ENCODE assay signal across 13 cellular contexts in genomic region chr11:2530855-2531200, GRCh38.
DNase-seq lines count a peak whose midpoint lies in the region; ATAC-seq and TF ChIP-seq lines count a peak whose summit lies in the region.
"Had no signal": no experiment of that assay in that cellular context is flagged by ENCODE, and none has a peak within 500 bp of the region (broad histone marks: within the 10 kb centered on the region; RNA-seq: fewer than 3 reads in every experiment).

No MANE protein-coding gene starts in this region.

- no peaks in the 10 kb centered on the region for H3K36me3 Mint-ChIP-seq in endodermal cell (ENCODE audit: low read depth)
- H3K36me3 Mint-ChIP-seq: CD4-positive, CD25-positive, alpha-beta regulatory T cell had no signal

- H3K36me3 ChIP-seq in right atrium auricular region (no peaks in the 10 kb centered on the region), endodermal cell (ENCODE audit: control insufficient read depth, insufficient read depth, low read length) (no peaks in the 10 kb centered on the region), mucosa of descending colon (ENCODE audit: low read depth) (no peaks in the 10 kb centered on the region), thyroid gland (no peaks in the 10 kb centered on the region)

- H3K27me3 Mint-ChIP-seq in endodermal cell (ENCODE audit: insufficient read depth) = peaks cover 27% of the 10 kb centered on the region
- H3K27me3 Mint-ChIP-seq: CD4-positive, CD25-positive, alpha-beta regulatory T cell had no signal

- ATAC-seq in Right ventricle myocardium superior (ENCODE audit: poor library complexity) (no peak), mucosa of descending colon (no peak), GM19452 (IDR thresholded peaks at IDR 0.05; ENCODE audit: unreplicated experiment) (no peak)

- no peak overlapping the region for H3K27ac ChIP-seq in right atrium auricular region
- H3K27ac ChIP-seq in endodermal cell (ENCODE audit: low read depth, low read length) = no peak overlapping the region
- no peak overlapping the region for H3K27ac ChIP-seq in thyroid gland
- H3K27ac ChIP-seq: PC-9 had no signal

- H3K9me3 ChIP-seq in right atrium auricular region = no peaks in the 10 kb centered on the region
- no peaks in the 10 kb centered on the region for H3K9me3 ChIP-seq in endodermal cell (ENCODE audit: control insufficient read depth, low read length)
- no peaks in the 10 kb centered on the region for H3K9me3 ChIP-seq in mucosa of descending colon
- H3K9me3 ChIP-seq in thyroid gland = no peaks in the 10 kb centered on the region

- H3K4me3 Mint-ChIP-seq in endodermal cell = no peak overlapping the region
- H3K4me3 Mint-ChIP-seq: CD4-positive, CD25-positive, alpha-beta regulatory T cell had no signal

- H3K27me3 ChIP-seq in right atrium auricular region = no peaks in the 10 kb centered on the region
- H3K27me3 ChIP-seq in endodermal cell (ENCODE audit: control insufficient read depth, insufficient read depth, low read length, poor library complexity, severe bottlenecking) = no peaks in the 10 kb centered on the region
- no peaks in the 10 kb centered on the region for H3K27me3 ChIP-seq in thyroid gland

- no peak overlapping the region for H3K9ac ChIP-seq in endodermal cell (ENCODE audit: extremely low read depth, low read length, poor library complexity, severe bottlenecking)

- no peak overlapping the region for H3K27ac Mint-ChIP-seq in endodermal cell

- peaks cover 11% of the 10 kb centered on the region for H3K4me1 Mint-ChIP-seq in endodermal cell

- WGBS in endodermal cell (ENCODE audit: insufficient coverage in 1 of 2, insufficient read length in 1 of 2), 2 experiments = 90 to 97% methylated on average over 8 to 10 of the region's 10 CpGs
- 87% methylated on average over 10 of the region's 10 CpGs; no CpG with 5 or more reads in 1 of the 2 donors for WGBS in thyroid gland, 2 donors

- H3K9me3 Mint-ChIP-seq in endodermal cell = no peaks in the 10 kb centered on the region
- H3K9me3 Mint-ChIP-seq: CD4-positive, CD25-positive, alpha-beta regulatory T cell had no signal

- DNase-seq in Right ventricle myocardium superior = peak; percentile 30
- DNase-seq in right atrium auricular region (ENCODE audit: low spot score) = no peak
- peak; percentile 21 for DNase-seq in endodermal cell
- DNase-seq in mucosa of descending colon = peak in 2 of 3 donors; percentile 24 to 41
- peak; percentile 1 to 5 for DNase-seq in thyroid gland
- DNase-seq in activated CD4-positive, alpha-beta T cell treated with anti-CD3 and anti-CD28 coated beads, Interleukin-2, amount 50 U/mL, for 1 hour = no peak
- no peak for DNase-seq in NCI-H1048 (lab: John Stamatoyannopoulos, UW)
- DNase-seq: GOT3, NCI-H2081 treated with DMSO at 0.1 percent for 48 hours had no signal

- H3K4me3 ChIP-seq in right atrium auricular region = no peak overlapping the region
- H3K4me3 ChIP-seq in endodermal cell (ENCODE audit: low read length) = no peak overlapping the region
- no peak overlapping the region for H3K4me3 ChIP-seq in mucosa of descending colon
- H3K4me3 ChIP-seq in thyroid gland (replicated peaks in 1 of 3) = no peak overlapping the region
- H3K4me3 ChIP-seq: K562, PC-9 had no signal

- H3K4me1 ChIP-seq in right atrium auricular region (peaks cover 0 to 40% of the 10 kb centered on the region in 2 donors), endodermal cell (ENCODE audit: control insufficient read depth, insufficient read depth, low read length) (peaks cover 10% of the 10 kb centered on the region), mucosa of descending colon (ENCODE audit: low read depth) (peaks cover 40% of the 10 kb centered on the region), thyroid gland (peaks cover 26 to 38% of the 10 kb centered on the region in 2 donors)

- TF ChIP-seq POLR2A in thyroid gland (IDR thresholded peaks at IDR 0.05) = no peak

- intact Hi-C loops in Right ventricle myocardium superior (cut with DNase I) (loop anchor here (2.0 kb wide), 1 partner anchor 102 kb away; no protein-coding TSS in a partner anchor), mucosa of descending colon (cut with DNase I, micrococcal nuclease) (loop anchor here in 1 of 2 donors (2.0 kb wide), 1 partner anchor 102 kb away; no protein-coding TSS in a partner anchor), thyroid gland (cut with DNase I) (loop anchor here (2.0 kb wide), 1 partner anchor 102 kb away; no protein-coding TSS in a partner anchor)

- TF ChIP-seq CTCF in right atrium auricular region (IDR thresholded peaks at IDR 0.05) (no peak), endodermal cell (conservative IDR thresholded peaks at IDR 0.05) (no peak), mucosa of descending colon (IDR thresholded peaks at IDR 0.05) (no peak), thyroid gland (IDR thresholded peaks at IDR 0.05) (no peak)

Comparison
In these comparisons a context has a peak if more than half of its experiments do, and no peak if none do; other contexts are left out.
1. DNase-seq: peak in Right ventricle myocardium superior (single experiment), endodermal cell (single experiment), mucosa of descending colon (2 of 3) and thyroid gland (2 of 2); none in right atrium auricular region (single experiment), activated CD4-positive, alpha-beta T cell treated with anti-CD3 and anti-CD28 coated beads, Interleukin-2, amount 50 U/mL, for 1 hour (single experiment) and NCI-H1048 (single experiment).